ENCODE assay signal across 8 cellular contexts in the genomic region with DNA sequence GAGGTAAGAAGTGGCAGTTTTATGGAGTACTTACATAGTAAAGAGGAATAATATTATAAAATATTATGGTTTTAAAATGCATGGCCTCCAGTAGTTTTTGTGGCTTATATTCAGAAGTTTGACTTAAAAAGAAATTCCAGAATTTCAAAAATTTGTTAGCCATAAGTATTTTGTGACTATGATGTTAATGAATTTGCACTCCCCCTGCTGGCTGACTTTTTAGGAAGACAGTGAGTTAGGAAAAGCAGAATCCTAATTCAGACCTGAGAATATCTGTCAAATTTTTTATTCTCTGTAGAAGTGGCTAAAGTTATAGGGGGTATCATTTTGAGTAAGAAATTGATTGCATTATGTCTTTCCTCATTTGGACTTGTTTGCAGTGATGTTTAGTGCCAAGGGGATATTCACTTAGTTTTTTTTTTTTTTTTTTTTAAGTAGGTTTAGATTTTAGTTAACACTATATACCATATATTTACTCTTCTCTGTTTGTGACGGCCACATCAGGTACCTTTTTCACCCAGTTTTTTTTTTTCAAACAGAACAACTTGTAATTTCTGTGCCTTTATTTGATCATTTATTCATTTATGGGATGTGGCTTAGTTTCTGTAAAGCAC. TPM values are rescaled to one million over a fixed set of nuclear protein-coding genes. Genes with fewer than 3 reads are reported as not detected.
DNase-seq lines count a peak whose midpoint lies in the region; ATAC-seq and TF ChIP-seq lines count a peak whose summit lies in the region.

No MANE protein-coding gene starts in this region.

- no peaks in the 10 kb centered on the region for H3K27me3 ChIP-seq in heart right ventricle

- peak; percentile 19 to 73 (median 64) for TF ChIP-seq CTCF in heart right ventricle (IDR thresholded peaks at IDR 0.05)

- intact Hi-C loops in heart right ventricle (cut with DNase I) (loop anchor here in 1 of 10 donors (5.0 to 10.0 kb wide), 2 partner anchors 38 to 66 kb away; no protein-coding TSS in a partner anchor), left cardiac atrium (cut with DNase I) (no loop called here)

- no peak overlapping the region for H3K4me3 ChIP-seq in heart right ventricle

- peaks cover 0 to 16% (median 0%) of the 10 kb centered on the region in 9 donors for H3K36me3 ChIP-seq in heart right ventricle

- no peak overlapping the region for H3K27ac ChIP-seq in heart right ventricle

- ATAC-seq in heart right ventricle = no peak
- ATAC-seq in left cardiac atrium = no peak
- ATAC-seq in HG03135 (IDR thresholded peaks at IDR 0.05; ENCODE audit: unreplicated experiment) = no peak
- ATAC-seq in activated CD4-positive, CD25-positive, alpha-beta regulatory T cell treated with anti-CD3 and anti-CD28 coated beads, Interleukin-2, amount 50 U/mL, for 24 hours = no peak
- ATAC-seq in GM21825 (IDR thresholded peaks at IDR 0.05; ENCODE audit: unreplicated experiment) = no peak

- no peaks in the 10 kb centered on the region for H3K9me3 ChIP-seq in heart right ventricle

- peaks cover 0 to 62% (median 4%) of the 10 kb centered on the region in 9 donors for H3K4me1 ChIP-seq in heart right ventricle

- 78 to 81% methylated on average over 1 of the region's 1 CpG for WGBS in heart right ventricle, 2 donors

- DNase-seq in heart right ventricle (peak in 1 of 2 donors; percentile 34), left cardiac atrium (no peak), NCI-H2171 (lab: John Stamatoyannopoulos, UW) (peak; percentile 23), mucosa of gallbladder (ENCODE audit: low spot score) (peak; percentile 22)
- DNase-seq in central memory CD4-positive, alpha-beta T cell = peak; percentile 7

RNA-seq across cellular contexts. Expression of a gene that starts 40.8 kb away (rescaled TPM):
- total RNA-seq in heart right ventricle (100 to 1,000 TPM in 7 of 10 donors, 10 to 100 TPM in 3; 79.5 to 123 (median 108) TPM), left cardiac atrium (10 to 100 TPM; 61.1 to 83.6 TPM), mucosa of gallbladder (105 TPM)
- polyA plus RNA-seq in heart right ventricle = 10 to 100 TPM; 24.4 to 43.7 TPM
